In the genomic region with DNA sequence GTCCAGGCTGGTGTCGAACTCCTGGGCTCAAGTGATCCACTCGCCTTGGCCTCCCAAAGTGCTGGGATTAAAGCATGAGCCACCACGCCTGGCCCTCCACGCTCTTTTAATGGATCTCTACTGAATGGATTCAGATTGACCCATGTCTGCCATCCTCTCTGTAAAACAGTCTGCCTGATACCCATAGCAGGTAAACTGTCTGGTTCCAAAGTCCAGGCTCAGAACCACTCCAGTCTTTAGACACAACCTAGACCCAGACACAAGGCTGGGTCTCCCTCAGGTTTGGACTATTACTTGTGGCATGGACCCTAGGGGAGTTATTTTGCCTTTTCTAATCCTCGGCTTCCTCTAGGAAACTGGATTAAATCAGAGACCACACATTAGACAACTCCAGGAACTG, we compare ENCODE assay signal across 17 cellular contexts. TPM values are rescaled to one million over a fixed set of nuclear protein-coding genes. Genes with fewer than 3 reads are reported as not detected.
DNase-seq lines count a peak whose midpoint lies in the region; ATAC-seq, FAIRE-seq and TF ChIP-seq lines count a peak whose summit lies in the region.
"Had no signal": no experiment of that assay in that cellular context is flagged by ENCODE, and none has a peak within 500 bp of the region (broad histone marks: within the 10 kb centered on the region; RNA-seq: fewer than 3 reads in every experiment).

No MANE protein-coding gene starts in this region.

- H3K4me3 ChIP-seq in HepG2 (replicated peaks in 1 of 3; ENCODE audit: insufficient read depth in 1 of 3, low read depth in 2 of 3, low read length in 3 of 3) (no peak overlapping the region), right lobe of liver (no peak overlapping the region), liver (ENCODE audit: low read depth in 1 of 3, low read length in 3 of 3) (no peak overlapping the region), upper lobe of right lung (no peak overlapping the region)
- H3K4me3 ChIP-seq: BLaER1, GM23338 had no signal

- FAIRE-seq in HepG2 (lab: Jason Lieb, UNC), result no peak
- FAIRE-seq: GM12891 had no signal

- H3K27me3 ChIP-seq in HepG2 (ENCODE audit: control insufficient read depth in 1 of 2, insufficient read depth in 2 of 2, low read length in 2 of 2) (no peaks in the 10 kb centered on the region), right lobe of liver (no peaks in the 10 kb centered on the region), liver (ENCODE audit: control insufficient read depth in 4 of 4, insufficient read depth in 4 of 4, low read length in 3 of 4) (no peaks in the 10 kb centered on the region), upper lobe of right lung (no peaks in the 10 kb centered on the region)
- H3K27me3 ChIP-seq: BLaER1 had no signal

- TF ChIP-seq EP300 in HepG2 (IDR thresholded peaks at IDR 0.05; ENCODE audit: low read depth in 2 of 2, low read length in 2 of 2), result no peak
- no peak for TF ChIP-seq EP300 in HepG2 (CRISPR knock-in tag; IDR thresholded peaks at IDR 0.05; ENCODE audit: borderline replicate concordance)

- no TSS peak for BruUV-seq in HepG2 (replicated peaks; lab: Mats Ljungman, UMichigan)

- intact Hi-C loops in HepG2 (cut with micrococcal nuclease; ENCODE audit: unreplicated experiment) (no loop called here), right lobe of liver (cut with DNase I) (no loop called here), upper lobe of right lung (cut with DNase I) (no loop called here)

- POLR2A ChIA-PET in HepG2 (lab: Yijun Ruan, JAX), result no interaction called here

- H3K36me3 Mint-ChIP-seq in progenitor cell of endocrine pancreas (ENCODE audit: insufficient read depth), result no peaks in the 10 kb centered on the region
- H3K36me3 Mint-ChIP-seq: CD4-positive, CD25-positive, alpha-beta regulatory T cell had no signal

- no peaks in the 10 kb centered on the region for H3K9me3 Mint-ChIP-seq in progenitor cell of endocrine pancreas (ENCODE audit: low read depth)
- H3K9me3 Mint-ChIP-seq: CD4-positive, CD25-positive, alpha-beta regulatory T cell; GM23338 had no signal

- H4K20me1 ChIP-seq in HepG2 (ENCODE audit: insufficient read depth, low read length), result no peaks in the 10 kb centered on the region; the same call in 1 of the 2 replicates
- H4K20me1 ChIP-seq: BLaER1 had no signal

- no peak for TF ChIP-seq CTCF in HepG2 (CRISPR knock-in tag; IDR thresholded peaks at IDR 0.05)
- TF ChIP-seq CTCF in right lobe of liver (IDR thresholded peaks at IDR 0.05), result no peak
- TF ChIP-seq CTCF in liver (IDR thresholded peaks at IDR 0.05; ENCODE audit: low read depth, low read length, missing input control), result no peak
- no peak for TF ChIP-seq CTCF in progenitor cell of endocrine pancreas (IDR thresholded peaks at IDR 0.05; ENCODE audit: unreplicated experiment)
- no peak for TF ChIP-seq CTCF in upper lobe of right lung (IDR thresholded peaks at IDR 0.05)

- 59% methylated on average over 5 of the region's 5 CpGs for WGBS in HepG2 (ENCODE audit: low lambda C conversion rate)
- 100% methylated on average over 1 of the region's 5 CpGs for WGBS in right lobe of liver (ENCODE audit: insufficient coverage, low coverage, low lambda C conversion rate, missing lambda C conversion rate)
- WGBS in liver, result 96% methylated on average over 5 of the region's 5 CpGs

- H3K4me1 ChIP-seq in HepG2 (ENCODE audit: insufficient read depth, low read length), result peaks cover 32% of the 10 kb centered on the region
- no peaks in the 10 kb centered on the region for H3K4me1 ChIP-seq in right lobe of liver
- H3K4me1 ChIP-seq in liver (ENCODE audit: control insufficient read depth in 4 of 4, insufficient read depth in 4 of 4, low read length in 3 of 4), result no peaks in the 10 kb centered on the region
- H3K4me1 ChIP-seq in upper lobe of right lung, result peaks cover 25% of the 10 kb centered on the region

- ATAC-seq in HepG2, result peak; percentile 74
- ATAC-seq in right lobe of liver, result no peak
- no peak for ATAC-seq in upper lobe of right lung
- ATAC-seq: GM23338 had no signal

- in situ Hi-C loops in HepG2 (cut with HindIII; ENCODE audit: extremely low pct_ligation_motif_present, low pct_unique_long_range_greater_than_20kb) (no loop called here), G401 (cut with HindIII; ENCODE audit: low sequenced_read_pairs) (no loop called here)

- peak overlapping the region; percentile 38 for H3K27ac Mint-ChIP-seq in progenitor cell of endocrine pancreas
- H3K27ac Mint-ChIP-seq: GM23338, IgD-negative memory B cell had no signal

- H3K36me3 ChIP-seq in HepG2 (replicated peaks in 1 of 2; ENCODE audit: control insufficient read depth in 1 of 2, insufficient read depth in 2 of 2, low read length in 2 of 2) (no peaks in the 10 kb centered on the region), right lobe of liver (no peaks in the 10 kb centered on the region), liver (ENCODE audit: control insufficient read depth in 4 of 4, insufficient read depth in 3 of 4, low read depth in 1 of 4, low read length in 3 of 4) (no peaks in the 10 kb centered on the region), upper lobe of right lung (no peaks in the 10 kb centered on the region)

- H3K4me3 Mint-ChIP-seq in progenitor cell of endocrine pancreas (ENCODE audit: low read depth), result no peak overlapping the region
- H3K4me3 Mint-ChIP-seq: CD4-positive, CD25-positive, alpha-beta regulatory T cell; GM23338; IgD-negative memory B cell had no signal

- H3K79me2 ChIP-seq in HepG2 (ENCODE audit: insufficient read depth, low read length), result no peaks in the 10 kb centered on the region

- no peak for TF ChIP-seq RAD21 in HepG2 (CRISPR knock-in tag; IDR thresholded peaks at IDR 0.05)
- no peak for TF ChIP-seq RAD21 in liver (IDR thresholded peaks at IDR 0.05)

- DNase-seq in HepG2 (ENCODE audit: low spot score), result peak; percentile 41
- DNase-seq in right lobe of liver, result no peak
- DNase-seq in progenitor cell of endocrine pancreas (ENCODE audit: low spot score, unreplicated experiment), result no peak
- DNase-seq in upper lobe of right lung, result no peak
- DNase-seq in GDM1 (lab: John Stamatoyannopoulos, UW), result no peak
- no peak for DNase-seq in G401 (ENCODE audit: low spot score)
- DNase-seq: 8988T; AML-193; CD4-positive, CD25-positive, alpha-beta regulatory T cell; DMS 273 treated with DMSO at 0.1 percent for 48 hours; H7 had no signal

- no peak for TF ChIP-seq POLR2A in HepG2 (IDR thresholded peaks at IDR 0.05; ENCODE audit: insufficient read depth in 1 of 2, low read depth in 2 of 2, low read length in 2 of 2)
- no peak for TF ChIP-seq POLR2A in right lobe of liver (IDR thresholded peaks at IDR 0.05)

- peaks cover 4% of the 10 kb centered on the region for H3K4me1 Mint-ChIP-seq in progenitor cell of endocrine pancreas (ENCODE audit: low read depth)
- H3K4me1 Mint-ChIP-seq: CD4-positive, CD25-positive, alpha-beta regulatory T cell; GM23338 had no signal

- H3K4me2 ChIP-seq in HepG2 (ENCODE audit: low read depth, low read length), result peak overlapping the region; percentile 29; the same call in 1 of the 2 replicates
- H3K4me2 ChIP-seq: BLaER1, GM23338 had no signal

- CTCF ChIA-PET in HepG2 (lab: Yijun Ruan, JAX; ENCODE audit: low intra/inter-chr PET ratio, low total read pairs), result no interaction called here

- H3K27me3 Mint-ChIP-seq in progenitor cell of endocrine pancreas, result no peaks in the 10 kb centered on the region
- H3K27me3 Mint-ChIP-seq: CD4-positive, CD25-positive, alpha-beta regulatory T cell; IgD-negative memory B cell had no signal

- H3K27ac ChIP-seq in HepG2 (ENCODE audit: extremely low read length, insufficient read depth, low read length), result no peak overlapping the region
- no peak overlapping the region for H3K27ac ChIP-seq in right lobe of liver
- H3K27ac ChIP-seq in liver (ENCODE audit: low read depth in 1 of 2, low read length in 2 of 2), result no peak overlapping the region
- H3K27ac ChIP-seq in upper lobe of right lung, result no peak overlapping the region
- H3K27ac ChIP-seq: BLaER1 had no signal

- no peak overlapping the region for H2AFZ ChIP-seq in HepG2 (ENCODE audit: low read length)
- H2AFZ ChIP-seq: GM23338 had no signal

- no peak overlapping the region for H3K9ac ChIP-seq in HepG2 (ENCODE audit: insufficient read depth, low read depth, low read length)
- H3K9ac ChIP-seq in liver (ENCODE audit: low read depth in 1 of 2, low read length in 2 of 2), result no peak overlapping the region
- H3K9ac ChIP-seq: BLaER1 had no signal

- H3K9me3 ChIP-seq in HepG2 (ENCODE audit: low read length) (no peaks in the 10 kb centered on the region), right lobe of liver (no peaks in the 10 kb centered on the region), liver (ENCODE audit: control insufficient read depth in 4 of 4, low read length in 3 of 4) (no peaks in the 10 kb centered on the region), upper lobe of right lung (no peaks in the 10 kb centered on the region)
- H3K9me3 ChIP-seq: BLaER1 had no signal

RNA-seq across cellular contexts. Expression of a gene that starts 19.1 kb away (rescaled TPM):
- 4.5 and 8.6 TPM in 2 replicates for total RNA-seq in HepG2 (2016; rRNA removed; fragmentation: Illumina TruSeq; extraction: Trizol)
- 1.3 TPM in 2 replicates for total RNA-seq in HepG2 (2016; cell fraction: cytosol; rRNA removed; fragmentation: Illumina TruSeq; extraction: Trizol; ENCODE audit: low read depth)
- 4.2 and 4.3 TPM in 2 replicates for total RNA-seq in HepG2 (2016; cell fraction: insoluble cytoplasmic fraction; rRNA removed; fragmentation: Illumina TruSeq; extraction: Trizol)
- 1.5 and 2.5 TPM in 2 replicates for total RNA-seq in HepG2 (2016; cell fraction: membrane; rRNA removed; fragmentation: Illumina TruSeq; extraction: Trizol)
- 4.3 and 7.1 TPM in 2 replicates for total RNA-seq in HepG2 (2016; cell fraction: nucleus; rRNA removed; fragmentation: Illumina TruSeq; extraction: Trizol)
- polyA plus RNA-seq in HepG2 (2011; rRNA removed), result 6.2 TPM in 2 replicates
- polyA plus RNA-seq in HepG2 (2011; cell fraction: cytosol; rRNA removed), result 4.0 and 5.3 TPM in 2 replicates
- polyA plus RNA-seq in HepG2 (2011; cell fraction: nucleus; rRNA removed), result 5.9 and 7.6 TPM in 2 replicates
- 3.9 and 4.2 TPM in 2 replicates for polyA plus RNA-seq in HepG2 (2012)
- 1.1 and 1.5 TPM in 2 replicates for polyA plus RNA-seq in HepG2 (2016; cell fraction: cytosol; fragmentation: Illumina TruSeq; extraction: Trizol; ENCODE audit: low read depth)
- polyA plus RNA-seq in HepG2 (2016; cell fraction: insoluble cytoplasmic fraction; fragmentation: Illumina TruSeq; extraction: Trizol; ENCODE audit: low read depth), result 3.4 and 4.0 TPM in 2 replicates
- polyA plus RNA-seq in HepG2 (2016; cell fraction: membrane; fragmentation: Illumina TruSeq; extraction: Trizol; ENCODE audit: low read depth), result 1.0 and 1.9 TPM in 2 replicates
- polyA plus RNA-seq in HepG2 (2016; cell fraction: nucleus; fragmentation: Illumina TruSeq; extraction: Trizol; ENCODE audit: insufficient read depth, low read depth), result 5.3 and 6.5 TPM in 2 replicates
- 20.5 and 48.7 TPM in 2 replicates for polyA minus RNA-seq in HepG2 (2011; rRNA and poly(A)+ RNA removed; ENCODE audit: low replicate concordance)
- 5.5 and 6.4 TPM in 2 replicates for polyA minus RNA-seq in HepG2 (2011; cell fraction: cytosol; rRNA and poly(A)+ RNA removed)
- polyA minus RNA-seq in HepG2 (2011; cell fraction: nucleus; rRNA and poly(A)+ RNA removed), result 11.1 and 11.6 TPM in 2 replicates
- 10 to 100 TPM; 17.6 to 23.0 (median 18.8) TPM for total RNA-seq in right lobe of liver
- 10 to 100 TPM in 1 of 2 donors, 1 to 10 TPM in 1; 3.8 to 13.6 TPM for total RNA-seq in liver
- 1 to 10 TPM; 5.8 to 9.7 TPM for polyA plus RNA-seq in liver
- total RNA-seq in progenitor cell of endocrine pancreas, result 61.1 and 66.6 TPM in 2 replicates
- 86.2 TPM for total RNA-seq in upper lobe of right lung
- 19.1 and 33.2 TPM in 2 replicates for total RNA-seq in G401 (2014; rRNA removed; shearing (Covaris generic))

RNA-seq across cellular contexts. Expression of a gene that starts 52.4 kb away (rescaled TPM):
- total RNA-seq in HepG2 (2016; rRNA removed; fragmentation: Illumina TruSeq; extraction: Trizol), result not detected in 2 replicates
- total RNA-seq in HepG2 (2016; cell fraction: cytosol; rRNA removed; fragmentation: Illumina TruSeq; extraction: Trizol; ENCODE audit: low read depth), result not detected in 2 replicates
- 0.26 TPM in 1 of 2 replicates, not detected in the other for total RNA-seq in HepG2 (2016; cell fraction: insoluble cytoplasmic fraction; rRNA removed; fragmentation: Illumina TruSeq; extraction: Trizol)
- not detected in 2 replicates for total RNA-seq in HepG2 (2016; cell fraction: membrane; rRNA removed; fragmentation: Illumina TruSeq; extraction: Trizol)
- not detected in 2 replicates for total RNA-seq in HepG2 (2016; cell fraction: nucleus; rRNA removed; fragmentation: Illumina TruSeq; extraction: Trizol)
- 0.16 TPM in 2 replicates for polyA plus RNA-seq in HepG2 (2011; rRNA removed)
- polyA plus RNA-seq in HepG2 (2011; cell fraction: cytosol; rRNA removed), result not detected in 2 replicates
- polyA plus RNA-seq in HepG2 (2011; cell fraction: nucleus; rRNA removed), result not detected in 2 replicates
- polyA plus RNA-seq in HepG2 (2012), result not detected in 2 replicates
- not detected in 2 replicates for polyA plus RNA-seq in HepG2 (2016; cell fraction: cytosol; fragmentation: Illumina TruSeq; extraction: Trizol; ENCODE audit: low read depth)
- polyA plus RNA-seq in HepG2 (2016; cell fraction: insoluble cytoplasmic fraction; fragmentation: Illumina TruSeq; extraction: Trizol; ENCODE audit: low read depth), result not detected in 2 replicates
- not detected in 2 replicates for polyA plus RNA-seq in HepG2 (2016; cell fraction: membrane; fragmentation: Illumina TruSeq; extraction: Trizol; ENCODE audit: low read depth)
- not detected in 2 replicates for polyA plus RNA-seq in HepG2 (2016; cell fraction: nucleus; fragmentation: Illumina TruSeq; extraction: Trizol; ENCODE audit: insufficient read depth, low read depth)
- 2.8 TPM in 1 of 2 replicates, not detected in the other for polyA minus RNA-seq in HepG2 (2011; rRNA and poly(A)+ RNA removed; ENCODE audit: low replicate concordance)
- polyA minus RNA-seq in HepG2 (2011; cell fraction: cytosol; rRNA and poly(A)+ RNA removed), result not detected in 2 replicates
- polyA minus RNA-seq in HepG2 (2011; cell fraction: nucleus; rRNA and poly(A)+ RNA removed), result not detected in 2 replicates
- not detected for total RNA-seq in right lobe of liver
- not detected for total RNA-seq in liver
- polyA plus RNA-seq in liver, result under 1 TPM; 0.09 to 0.33 TPM
- not detected in 2 replicates for total RNA-seq in progenitor cell of endocrine pancreas
- total RNA-seq in upper lobe of right lung, result 1.2 TPM
- total RNA-seq in G401 (2014; rRNA removed; shearing (Covaris generic)), result not detected in 2 replicates
- total RNA-seq: CD4-positive, CD25-positive, alpha-beta regulatory T cell; Daoy had no signal
- polyA plus RNA-seq: CD4-positive, CD25-positive, alpha-beta regulatory T cell; IgD-negative memory B cell had no signal
